ENCODE assay signal across 23 cellular contexts in genomic region chr7:138481447-138482380, GRCh38. TPM values are rescaled to one million over a fixed set of nuclear protein-coding genes. Genes with fewer than 3 reads are reported as not detected.
DNase-seq lines count a peak whose midpoint lies in the region; ATAC-seq and TF ChIP-seq lines count a peak whose summit lies in the region.
"Had no signal": no experiment of that assay in that cellular context is flagged by ENCODE, and none has a peak within 500 bp of the region (broad histone marks: within the 10 kb centered on the region; RNA-seq: fewer than 3 reads in every experiment).

No MANE protein-coding gene starts in this region.

- no peak for TF ChIP-seq CTCF in mesothelial cell of epicardium (IDR thresholded peaks at IDR 0.05; ENCODE audit: unreplicated experiment)

- DNase-seq in activated CD4-positive, alpha-beta T cell treated with anti-CD3 and anti-CD28 coated beads, Interleukin-2, amount 10 ng/mL, durations not matched to agents 24 days and 14 days = no peak
- no peak for DNase-seq in activated CD4-positive, alpha-beta T cell treated with anti-CD3 and anti-CD28 coated beads, Interleukin-2, amount 50 U/mL, for 1 hour
- DNase-seq in CD4-positive, CD25-positive, alpha-beta regulatory T cell = no peak
- no peak for DNase-seq in mesothelial cell of epicardium (ENCODE audit: low spot score in 2 of 2, unreplicated experiment in 2 of 2)
- DNase-seq in activated CD8-positive, alpha-beta memory T cell treated with anti-CD3 and anti-CD28 coated beads, Interleukin-2, amount 50 U/mL, for 4 hours = no peak
- DNase-seq in stimulated activated CD4-positive, alpha-beta T cell treated with anti-CD3 and anti-CD28 coated beads, Interleukin-2, amount 100 ng/mL, for 24 hours = no peak
- DNase-seq: activated CD8-positive, alpha-beta T cell treated with anti-CD3 and anti-CD28 coated beads, Interleukin-2, amount 10 ng/mL, durations not matched to agents 7 days and 5 days; anterior cingulate cortex; gastrocnemius medialis; GOT3; MG63; NCI-H146; NCI-H774; Right ventricle myocardium superior; sigmoid colon; SW 1271; testis had no signal

- intact Hi-C loops in activated CD4-positive, alpha-beta T cell treated with anti-CD3 and anti-CD28 coated beads, Interleukin-2, amount 10 ng/mL, durations not matched to agents 24 days and 14 days (cut with micrococcal nuclease) = no loop called here

- H3K27me3 Mint-ChIP-seq in activated CD4-positive, alpha-beta T cell treated with anti-CD3 and anti-CD28 coated beads, Interleukin-2, amount 10 ng/mL, durations not matched to agents 24 days and 14 days = no peaks in the 10 kb centered on the region
- no peaks in the 10 kb centered on the region for H3K27me3 Mint-ChIP-seq in CD4-positive, CD25-positive, alpha-beta regulatory T cell
- no peaks in the 10 kb centered on the region for H3K27me3 Mint-ChIP-seq in activated T-helper 17 cell treated with anti-CD3 and anti-CD28 coated beads, Interleukin-2, amount 50 U/mL, for 72 hours
- H3K27me3 Mint-ChIP-seq in mesothelial cell of epicardium (ENCODE audit: low read depth) = no peaks in the 10 kb centered on the region
- H3K27me3 Mint-ChIP-seq: IgD-negative memory B cell had no signal

- H3K4me1 Mint-ChIP-seq in activated CD4-positive, alpha-beta T cell treated with anti-CD3 and anti-CD28 coated beads, Interleukin-2, amount 10 ng/mL, durations not matched to agents 24 days and 14 days = peaks cover 29% of the 10 kb centered on the region
- H3K4me1 Mint-ChIP-seq in CD4-positive, CD25-positive, alpha-beta regulatory T cell = peaks cover 42 to 69% (median 59%) of the 10 kb centered on the region in 4 donors
- peaks cover 32% of the 10 kb centered on the region for H3K4me1 Mint-ChIP-seq in activated T-helper 17 cell treated with anti-CD3 and anti-CD28 coated beads, Interleukin-2, amount 50 U/mL, for 72 hours
- H3K4me1 Mint-ChIP-seq in mesothelial cell of epicardium = peaks cover 19% of the 10 kb centered on the region

- no peaks in the 10 kb centered on the region for H3K36me3 ChIP-seq in CD4-positive, CD25-positive, alpha-beta regulatory T cell (ENCODE audit: control insufficient read depth, insufficient read depth, low read length)
- H3K36me3 ChIP-seq: gastrocnemius medialis, MG63, sigmoid colon had no signal

- H3K4me3 ChIP-seq in CD4-positive, CD25-positive, alpha-beta regulatory T cell (ENCODE audit: low read depth, low read length) = no peak overlapping the region
- H3K4me3 ChIP-seq: BLaER1, gastrocnemius medialis, MG63, sigmoid colon, testis had no signal

- peaks cover 8% of the 10 kb centered on the region for H3K36me3 Mint-ChIP-seq in activated CD4-positive, alpha-beta T cell treated with anti-CD3 and anti-CD28 coated beads, Interleukin-2, amount 10 ng/mL, durations not matched to agents 24 days and 14 days (ENCODE audit: low read depth)
- H3K36me3 Mint-ChIP-seq in CD4-positive, CD25-positive, alpha-beta regulatory T cell = peaks cover 3% of the 10 kb centered on the region
- no peaks in the 10 kb centered on the region for H3K36me3 Mint-ChIP-seq in activated T-helper 17 cell treated with anti-CD3 and anti-CD28 coated beads, Interleukin-2, amount 50 U/mL, for 72 hours (ENCODE audit: low read depth)
- peaks cover 18% of the 10 kb centered on the region for H3K36me3 Mint-ChIP-seq in mesothelial cell of epicardium

- no peak for ATAC-seq in CD4-positive, CD25-positive, alpha-beta regulatory T cell (ENCODE audit: low read depth in 2 of 2)
- no peak for ATAC-seq in activated T-helper 17 cell treated with anti-CD3 and anti-CD28 coated beads, Interleukin-2, amount 50 U/mL, for 72 hours (replicated peaks)
- ATAC-seq in GM21367 (IDR thresholded peaks at IDR 0.05; ENCODE audit: unreplicated experiment) = no peak
- ATAC-seq: activated CD8-positive, alpha-beta T cell treated with anti-CD3 and anti-CD28 coated beads, Interleukin-2, amount 10 ng/mL, durations not matched to agents 7 days and 5 days; esophagus mucosa; gastrocnemius medialis had no signal

- H3K27ac ChIP-seq in CD4-positive, CD25-positive, alpha-beta regulatory T cell (ENCODE audit: insufficient read depth, low read length, poor library complexity, severe bottlenecking) = no peak overlapping the region
- H3K27ac ChIP-seq: BLaER1, gastrocnemius medialis, sigmoid colon, testis had no signal

- H3K9me3 Mint-ChIP-seq in activated CD4-positive, alpha-beta T cell treated with anti-CD3 and anti-CD28 coated beads, Interleukin-2, amount 10 ng/mL, durations not matched to agents 24 days and 14 days = no peaks in the 10 kb centered on the region
- H3K9me3 Mint-ChIP-seq in CD4-positive, CD25-positive, alpha-beta regulatory T cell = peaks cover 0 to 9% (median 1%) of the 10 kb centered on the region in 7 donors
- H3K9me3 Mint-ChIP-seq in activated T-helper 17 cell treated with anti-CD3 and anti-CD28 coated beads, Interleukin-2, amount 50 U/mL, for 72 hours = no peaks in the 10 kb centered on the region
- no peaks in the 10 kb centered on the region for H3K9me3 Mint-ChIP-seq in mesothelial cell of epicardium

- H3K27ac Mint-ChIP-seq in activated CD4-positive, alpha-beta T cell treated with anti-CD3 and anti-CD28 coated beads, Interleukin-2, amount 10 ng/mL, durations not matched to agents 24 days and 14 days = no peak overlapping the region
- H3K27ac Mint-ChIP-seq in CD4-positive, CD25-positive, alpha-beta regulatory T cell = peak overlapping the region; percentile 16 to 86 (median 61)
- peak overlapping the region; percentile 44 for H3K27ac Mint-ChIP-seq in activated T-helper 17 cell treated with anti-CD3 and anti-CD28 coated beads, Interleukin-2, amount 50 U/mL, for 72 hours
- peak overlapping the region; percentile 72 for H3K27ac Mint-ChIP-seq in mesothelial cell of epicardium
- H3K27ac Mint-ChIP-seq: activated CD8-positive, alpha-beta T cell treated with anti-CD3 and anti-CD28 coated beads, Interleukin-2, amount 10 ng/mL, durations not matched to agents 7 days and 5 days; IgD-negative memory B cell had no signal

- H3K9me3 ChIP-seq in CD4-positive, CD25-positive, alpha-beta regulatory T cell (ENCODE audit: control insufficient read depth in 2 of 2, low read length in 2 of 2) = no peaks in the 10 kb centered on the region
- H3K9me3 ChIP-seq: gastrocnemius medialis, MG63, sigmoid colon, testis had no signal

- H3K27me3 ChIP-seq in CD4-positive, CD25-positive, alpha-beta regulatory T cell (ENCODE audit: control insufficient read depth, insufficient read depth, low read length) = no peaks in the 10 kb centered on the region
- H3K27me3 ChIP-seq: BLaER1, gastrocnemius medialis, MG63, sigmoid colon, testis had no signal

- H3K4me1 ChIP-seq in CD4-positive, CD25-positive, alpha-beta regulatory T cell (ENCODE audit: control insufficient read depth, insufficient read depth, low read length, poor library complexity, severe bottlenecking) = peaks cover 19% of the 10 kb centered on the region
- H3K4me1 ChIP-seq: gastrocnemius medialis, sigmoid colon had no signal

- H3K4me3 Mint-ChIP-seq in activated CD4-positive, alpha-beta T cell treated with anti-CD3 and anti-CD28 coated beads, Interleukin-2, amount 10 ng/mL, durations not matched to agents 24 days and 14 days = peak overlapping the region; percentile 30
- peak overlapping the region in 3 of 4 donors; percentile 42 to 70 (median 69) for H3K4me3 Mint-ChIP-seq in CD4-positive, CD25-positive, alpha-beta regulatory T cell
- peak overlapping the region; percentile 46 for H3K4me3 Mint-ChIP-seq in activated T-helper 17 cell treated with anti-CD3 and anti-CD28 coated beads, Interleukin-2, amount 50 U/mL, for 72 hours
- H3K4me3 Mint-ChIP-seq in mesothelial cell of epicardium = no peak overlapping the region
- H3K4me3 Mint-ChIP-seq: activated CD8-positive, alpha-beta T cell treated with anti-CD3 and anti-CD28 coated beads, Interleukin-2, amount 10 ng/mL, durations not matched to agents 7 days and 5 days; nephron had no signal

RNA-seq across cellular contexts. Expression of gene TRIM24, which starts 21.7 kb away (rescaled TPM):
- 16.6 and 17.3 TPM in 2 replicates for total RNA-seq in activated CD4-positive, alpha-beta T cell treated with anti-CD3 and anti-CD28 coated beads, Interleukin-2, amount 10 ng/mL, durations not matched to agents 24 days and 14 days
- 20.5 TPM for total RNA-seq in CD4-positive, CD25-positive, alpha-beta regulatory T cell
- polyA plus RNA-seq in CD4-positive, CD25-positive, alpha-beta regulatory T cell = 1 to 10 TPM; 5.6 to 8.8 (median 7.2) TPM
- total RNA-seq in activated T-helper 17 cell treated with anti-CD3 and anti-CD28 coated beads, Interleukin-2, amount 50 U/mL, for 72 hours = 10 to 100 TPM in 1 of 2 donors, 1 to 10 TPM in 1; 8.5 to 19.4 TPM
- 85.3 to 89.3 TPM (median 86.6 TPM) in 3 replicates for total RNA-seq in mesothelial cell of epicardium
